ENCODE assay signal across 8 cellular contexts in the genomic region with DNA sequence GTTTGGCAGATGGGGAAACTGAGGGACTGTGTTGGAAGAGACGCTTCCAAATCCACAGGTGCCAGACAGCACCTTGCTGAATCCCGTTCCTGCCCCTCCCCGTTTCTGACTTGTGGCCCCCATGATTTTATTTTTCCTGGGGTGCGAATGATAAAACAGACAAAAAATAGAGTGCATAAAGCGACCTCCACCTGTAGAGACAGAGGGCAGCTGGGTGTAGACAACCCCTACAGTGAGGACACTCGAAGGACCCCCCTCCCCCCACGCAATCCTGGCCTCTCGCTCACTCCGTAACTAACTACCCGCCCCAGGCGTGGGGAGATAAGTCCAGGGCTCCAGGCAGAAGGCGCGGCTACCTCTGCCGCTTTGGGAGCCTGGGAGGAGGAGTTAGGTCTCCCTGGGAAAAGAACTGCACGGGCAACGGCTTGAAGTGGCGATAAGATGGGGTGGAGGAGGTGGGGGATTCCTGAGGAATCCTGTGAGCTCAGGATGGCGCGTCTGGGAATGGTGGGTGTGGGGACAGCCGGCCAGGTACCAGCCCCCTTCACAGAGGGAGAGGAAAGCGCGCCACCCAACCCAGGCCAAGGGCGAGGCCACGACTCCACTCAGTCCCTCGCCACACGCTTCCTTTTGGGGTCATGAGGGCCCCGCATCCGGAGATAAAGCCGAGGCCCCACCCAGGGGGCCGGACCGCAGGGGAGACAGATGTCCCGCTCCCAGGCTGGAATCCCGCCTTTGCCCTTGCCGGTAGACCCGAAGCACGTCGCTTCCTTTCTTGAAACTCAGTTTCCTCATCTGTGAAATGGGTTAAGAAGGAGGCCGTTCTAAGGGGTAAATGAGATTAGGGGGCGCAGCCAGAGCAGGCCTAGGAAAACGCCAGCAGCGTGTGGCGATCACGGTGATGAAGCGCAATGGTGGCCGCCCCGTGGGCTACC. TPM values are rescaled to one million over a fixed set of nuclear protein-coding genes. Genes with fewer than 3 reads are reported as not detected.
A peak's percentile ranks its signal among the peaks of the same experiment; 100 is the strongest.
DNase-seq lines count a peak whose midpoint lies in the region; ATAC-seq and TF ChIP-seq lines count a peak whose summit lies in the region.

No MANE protein-coding gene starts in this region.

- no peaks in the 10 kb centered on the region for H3K9me3 Mint-ChIP-seq in nephron

- TF ChIP-seq CTCF in fibroblast of the aortic adventitia (IDR thresholded peaks at IDR 0.05; ENCODE audit: insufficient read depth, low read length) (no peak), nephron (IDR thresholded peaks at IDR 0.05; ENCODE audit: unreplicated experiment in 3 of 3) (no peak)

- peaks cover 23% of the 10 kb centered on the region for H3K4me1 Mint-ChIP-seq in nephron

- H3K4me3 Mint-ChIP-seq in nephron = peak overlapping the region; percentile 96 to 98 (median 96)

- peak; percentile 20 for ATAC-seq in HG02759 (IDR thresholded peaks at IDR 0.05; ENCODE audit: unreplicated experiment)

- peak overlapping the region; percentile 82 for H3K4me3 ChIP-seq in fibroblast of the aortic adventitia (ENCODE audit: low read depth, low read length)

- peak overlapping the region; percentile 100 for H3K27ac Mint-ChIP-seq in nephron

- peak; percentile 32 for DNase-seq in NCI-H1694 (lab: John Stamatoyannopoulos, UW)
- no peak for DNase-seq in NCI-H1694 treated with DMSO at 0.1 percent for 48 hours (lab: John Stamatoyannopoulos, UW)
- DNase-seq in NCI-H748 treated with DMSO at 0.1 percent for 48 hours (lab: John Stamatoyannopoulos, UW) = peak; percentile 24
- DNase-seq in activated T-helper 1 cell treated with Interleukin-2 at 50 U/mL for 16 hours (ENCODE audit: low read depth) = peak; percentile 46
- DNase-seq in fibroblast of the aortic adventitia (ENCODE audit: low read depth) = peak; percentile 85
- no peak for DNase-seq in occipital lobe (lab: John Stamatoyannopoulos, UW)

- H3K27me3 Mint-ChIP-seq in nephron (ENCODE audit: low read depth) = peaks cover 22% of the 10 kb centered on the region

- H3K36me3 Mint-ChIP-seq in nephron (ENCODE audit: low read depth) = no peaks in the 10 kb centered on the region

RNA-seq across cellular contexts. Expression of gene CTDSP1, which starts 1.9 kb away (rescaled TPM):
- total RNA-seq in fibroblast of the aortic adventitia (ENCODE audit: low replicate concordance) (53.6 and 70.4 TPM in 2 replicates), occipital lobe (13.3 TPM)

RNA-seq across cellular contexts. Expression of gene SLC11A1, which starts 15.7 kb away (rescaled TPM):
- total RNA-seq in fibroblast of the aortic adventitia (ENCODE audit: low replicate concordance) = 0.09 and 0.33 TPM in 2 replicates
- 1.7 TPM for total RNA-seq in occipital lobe

RNA-seq across cellular contexts. Expression of gene VIL1, which starts 21.2 kb away (rescaled TPM):
- total RNA-seq in fibroblast of the aortic adventitia (ENCODE audit: low replicate concordance) (not detected in 2 replicates), occipital lobe (not detected)

RNA-seq across cellular contexts. Expression of gene CATIP, which starts 41.1 kb away (rescaled TPM):
- not detected in 2 replicates for total RNA-seq in fibroblast of the aortic adventitia (ENCODE audit: low replicate concordance)
- total RNA-seq in occipital lobe = 0.31 TPM

Comparison
In these comparisons a context has a peak if more than half of its experiments do, and no peak if none do; other contexts are left out.
1. DNase-seq: peak in NCI-H1694 (single experiment), NCI-H748 treated with DMSO at 0.1 percent for 48 hours (single experiment), activated T-helper 1 cell treated with Interleukin-2 at 50 U/mL for 16 hours (single experiment) and fibroblast of the aortic adventitia (single experiment); none in NCI-H1694 treated with DMSO at 0.1 percent for 48 hours (single experiment) and occipital lobe (single experiment).